Comparison of ENCODE assay signal across 17 cellular contexts in genomic region chr2:43055086-43055912, GRCh38.
A peak's percentile ranks its signal among the peaks of the same experiment; 100 is the strongest.
DNase-seq lines count a peak whose midpoint lies in the region; ATAC-seq and TF ChIP-seq lines count a peak whose summit lies in the region.
"Had no signal": no experiment of that assay in that cellular context is flagged by ENCODE, and none has a peak within 500 bp of the region (broad histone marks: within the 10 kb centered on the region; RNA-seq: fewer than 3 reads in every experiment).

No MANE protein-coding gene starts in this region.

- H3K36me3 Mint-ChIP-seq in endothelial cell (ENCODE audit: low read depth, unreplicated experiment) (no peaks in the 10 kb centered on the region), osteocyte (ENCODE audit: unreplicated experiment) (no peaks in the 10 kb centered on the region)
- H3K36me3 Mint-ChIP-seq: CD8-positive, alpha-beta T cell had no signal

- H3K9me2 ChIP-seq in PC-3 (replicated peaks; ENCODE audit: low read length): no peaks in the 10 kb centered on the region

- DNase-seq in Right ventricle myocardium inferior (ENCODE audit: missing footprints): peak; percentile 16
- DNase-seq in left ventricle myocardium inferior: no peak
- DNase-seq in endothelial cell (ENCODE audit: low spot score): no peak
- DNase-seq in osteocyte (ENCODE audit: extremely low spot score, unreplicated experiment): peak; percentile 82
- no peak for DNase-seq in PC-3
- no peak for DNase-seq in NCI-H1417 (lab: John Stamatoyannopoulos, UW)
- no peak for DNase-seq in DMS 273 treated with DMSO at 0.1 percent for 48 hours (lab: John Stamatoyannopoulos, UW)
- no peak for DNase-seq in DMS114 treated with DMSO at 0.1 percent for 48 hours (lab: John Stamatoyannopoulos, UW; ENCODE audit: unreplicated experiment)
- DNase-seq: 8988T; CD8-positive, alpha-beta T cell; DMS79 treated with DMSO at 0.1 percent for 48 hours; Karpas-422; MG63; NCI-H1092; NCI-H2081 treated with DMSO at 0.1 percent for 48 hours; NCI-H510A treated with DMSO at 0.1 percent for 48 hours had no signal

- no peaks in the 10 kb centered on the region for H3K9me3 ChIP-seq in left ventricle myocardium inferior (replicated peaks)
- H3K9me3 ChIP-seq in PC-3 (ENCODE audit: low read length): no peaks in the 10 kb centered on the region
- H3K9me3 ChIP-seq: HAP-1, MG63 had no signal

- no peak overlapping the region for H3K4me2 ChIP-seq in PC-3 (ENCODE audit: low read length)

- H3K4me3 ChIP-seq in left ventricle myocardium inferior (no peak overlapping the region), PC-3 (ENCODE audit: low read length) (no peak overlapping the region)
- H3K4me3 ChIP-seq: HAP-1, MG63 had no signal

- no peak for TF ChIP-seq CTCF in left ventricle myocardium inferior (IDR thresholded peaks at IDR 0.05; ENCODE audit: borderline replicate concordance)
- TF ChIP-seq CTCF in endothelial cell (IDR thresholded peaks at IDR 0.05; ENCODE audit: unreplicated experiment): no peak
- TF ChIP-seq CTCF in osteocyte (IDR thresholded peaks at IDR 0.05): no peak
- no peak for TF ChIP-seq CTCF in PC-3 (conservative IDR thresholded peaks at IDR 0.05; ENCODE audit: low read depth, low read length)

- CTCF ChIA-PET in PC-3 (lab: Charles Lee): no interaction called here

- H3K4me3 Mint-ChIP-seq in endothelial cell (ENCODE audit: unreplicated experiment) (peak overlapping the region; percentile 11), osteocyte (ENCODE audit: unreplicated experiment) (no peak overlapping the region)
- H3K4me3 Mint-ChIP-seq: CD8-positive, alpha-beta T cell had no signal

- H3K9ac ChIP-seq in PC-3 (ENCODE audit: low read length): no peak overlapping the region

- no peaks in the 10 kb centered on the region for H3F3A ChIP-seq in PC-3 (ENCODE audit: low read length, unreplicated experiment)

- H4K20me1 ChIP-seq in PC-3 (ENCODE audit: low read length): no peaks in the 10 kb centered on the region

- H3K27ac Mint-ChIP-seq in endothelial cell (ENCODE audit: unreplicated experiment) (no peak overlapping the region), osteocyte (ENCODE audit: unreplicated experiment) (no peak overlapping the region)
- H3K27ac Mint-ChIP-seq: CD8-positive, alpha-beta T cell had no signal

- H3K36me3 ChIP-seq in left ventricle myocardium inferior (no peaks in the 10 kb centered on the region), PC-3 (ENCODE audit: low read depth, low read length) (no peaks in the 10 kb centered on the region)
- H3K36me3 ChIP-seq: HAP-1, MG63 had no signal

- BruUV-seq in PC-3 (replicated peaks; lab: Mats Ljungman, UMichigan): no TSS peak

- H3K27ac ChIP-seq in left ventricle myocardium inferior (replicated peaks) (no peak overlapping the region), PC-3 (ENCODE audit: low read length) (no peak overlapping the region)

- H2AFZ ChIP-seq in PC-3 (ENCODE audit: low read length): no peak overlapping the region

- H3K4me1 Mint-ChIP-seq in endothelial cell (ENCODE audit: unreplicated experiment): peaks cover 24% of the 10 kb centered on the region
- H3K4me1 Mint-ChIP-seq in osteocyte (ENCODE audit: unreplicated experiment): peaks cover 56% of the 10 kb centered on the region

- H3K4me1 ChIP-seq in left ventricle myocardium inferior (peaks cover 51% of the 10 kb centered on the region), PC-3 (ENCODE audit: insufficient read depth, low read length) (peaks cover 28% of the 10 kb centered on the region)
- H3K4me1 ChIP-seq: HAP-1 had no signal

- ATAC-seq in Right ventricle myocardium inferior (no peak), PC-3 (no peak)
- ATAC-seq: CD8-positive, alpha-beta T cell had no signal

- POLR2A ChIA-PET in PC-3 (lab: Charles Lee; ENCODE audit: unreplicated experiment): no interaction called here

- no peaks in the 10 kb centered on the region for H3K79me2 ChIP-seq in PC-3 (ENCODE audit: low read length)

- H3K9me3 Mint-ChIP-seq in endothelial cell (ENCODE audit: unreplicated experiment) (no peaks in the 10 kb centered on the region), osteocyte (ENCODE audit: unreplicated experiment) (no peaks in the 10 kb centered on the region)
- H3K9me3 Mint-ChIP-seq: CD8-positive, alpha-beta T cell had no signal

- H3K27me3 Mint-ChIP-seq in endothelial cell (ENCODE audit: unreplicated experiment): peaks cover 11% of the 10 kb centered on the region
- H3K27me3 Mint-ChIP-seq in osteocyte (ENCODE audit: unreplicated experiment): no peaks in the 10 kb centered on the region

- H3K27me3 ChIP-seq in left ventricle myocardium inferior (ENCODE audit: low read depth) (no peaks in the 10 kb centered on the region), PC-3 (ENCODE audit: low read length) (no peaks in the 10 kb centered on the region)
- H3K27me3 ChIP-seq: MG63 had no signal

- intact Hi-C loops in Right ventricle myocardium inferior (cut with DNase I) (no loop called here), left ventricle myocardium inferior (cut with micrococcal nuclease) (no loop called here), PC-3 (cut with micrococcal nuclease) (no loop called here)

Comparison
In these comparisons a context has a peak if more than half of its experiments do, and no peak if none do; other contexts are left out.
1. DNase-seq: peak in Right ventricle myocardium inferior (single experiment) and osteocyte (single experiment); none in left ventricle myocardium inferior (single experiment), endothelial cell (single experiment), PC-3 (single experiment), NCI-H1417 (0 of 3), DMS 273 treated with DMSO at 0.1 percent for 48 hours (single experiment) and DMS114 treated with DMSO at 0.1 percent for 48 hours (single experiment).